1 cellular context compared by ENCODE assay signal in the genomic region with DNA sequence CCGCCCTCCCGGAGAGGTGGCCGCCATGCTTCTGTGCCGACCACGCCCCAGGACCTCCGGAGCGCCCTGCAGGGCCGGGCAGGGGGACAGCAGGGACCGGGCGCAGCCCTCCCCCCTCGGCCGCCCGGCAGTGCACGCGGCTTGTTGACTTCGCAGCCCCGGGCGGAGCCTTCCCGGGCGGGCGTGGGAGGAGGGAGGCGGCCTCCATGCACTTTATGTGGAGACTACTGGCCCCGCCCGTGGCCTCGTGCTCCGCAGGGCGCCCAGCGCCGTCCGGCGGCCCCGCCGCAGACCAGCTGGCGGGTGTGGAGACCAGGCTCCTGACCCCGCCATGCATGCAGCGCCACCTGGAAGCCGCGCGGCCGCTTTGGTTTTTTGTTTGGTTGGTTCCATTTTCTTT.
TF ChIP-seq lines count a peak whose summit lies in the region.

No MANE protein-coding gene starts in this region.

TF ChIP-seq in HCT116, 20 proteins besides CTCF, POLR2A, EP300 and RAD21 (continued from another document):
- TF ChIP-seq REST (IDR thresholded peaks at IDR 0.05; ENCODE audit: low read depth) (no peak), SIN3A (IDR thresholded peaks at IDR 0.05; ENCODE audit: low read depth) (no peak), CBX3 (IDR thresholded peaks at IDR 0.05; ENCODE audit: low read depth) (no peak; the same call in 1 of the 2 replicates), ELF1 (IDR thresholded peaks at IDR 0.05; ENCODE audit: borderline replicate concordance, low read depth) (no peak), CEBPB (IDR thresholded peaks at IDR 0.05; ENCODE audit: low read depth) (no peak), EZH2 (IDR thresholded peaks at IDR 0.05) (no peak), TCF7L2 (IDR thresholded peaks at IDR 0.05; ENCODE audit: borderline replicate concordance, extremely low read depth, insufficient read depth, insufficient read length) (no peak), EGR1 (IDR thresholded peaks at IDR 0.05; ENCODE audit: low read depth) (peak; percentile 93), SP1 (IDR thresholded peaks at IDR 0.05; ENCODE audit: low read depth) (no peak), ZFX (IDR thresholded peaks at IDR 0.05) (no peak), EZH2phosphoT487 (IDR thresholded peaks at IDR 0.05; ENCODE audit: borderline replicate concordance) (no peak), YY1 (IDR thresholded peaks at IDR 0.05; ENCODE audit: extremely low read depth, insufficient replicate concordance, low read depth, low read length) (peak; percentile 2), ZNF274 (IDR thresholded peaks at IDR 0.05; ENCODE audit: low read depth, low read length) (no peak), ZBTB33 (IDR thresholded peaks at IDR 0.05; ENCODE audit: extremely low read depth, insufficient replicate concordance, low read length) (no peak), JUND (IDR thresholded peaks at IDR 0.05) (no peak)
- TF ChIP-seq, protein P1, sequence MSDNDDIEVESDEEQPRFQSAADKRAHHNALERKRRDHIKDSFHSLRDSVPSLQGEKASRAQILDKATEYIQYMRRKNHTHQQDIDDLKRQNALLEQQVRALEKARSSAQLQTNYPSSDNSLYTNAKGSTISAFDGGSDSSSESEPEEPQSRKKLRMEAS (IDR thresholded peaks at IDR 0.05): peak; percentile 92
